Comparison of ENCODE assay signal across 28 cellular contexts in the genomic region with DNA sequence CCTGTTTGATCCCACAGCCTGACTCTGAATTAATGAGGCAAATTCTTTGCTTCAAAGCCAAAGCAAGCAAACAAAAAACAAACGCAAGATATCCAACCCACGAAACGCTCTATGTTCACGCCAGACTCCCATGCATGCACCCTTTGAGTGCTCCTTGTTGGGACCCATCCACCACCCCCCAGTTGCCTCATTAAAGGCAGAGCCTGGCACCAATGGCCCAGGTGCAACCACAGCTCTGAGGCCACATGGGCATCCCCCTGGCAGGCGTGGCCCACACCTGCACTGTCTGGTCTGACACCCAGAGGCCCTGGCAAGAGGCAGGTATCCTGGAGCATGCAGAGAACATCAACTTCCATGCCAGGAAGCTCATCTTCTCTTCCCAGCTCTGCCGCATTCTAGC. TPM values are rescaled to one million over a fixed set of nuclear protein-coding genes. Genes with fewer than 3 reads are reported as not detected.
A peak's percentile ranks its signal among the peaks of the same experiment; 100 is the strongest.
DNase-seq lines count a peak whose midpoint lies in the region; ATAC-seq and TF ChIP-seq lines count a peak whose summit lies in the region.
"Had no signal": no experiment of that assay in that cellular context is flagged by ENCODE, and none has a peak within 500 bp of the region (broad histone marks: within the 10 kb centered on the region; RNA-seq: fewer than 3 reads in every experiment).

No MANE protein-coding gene starts in this region.

- no peak for ATAC-seq in GM18498 (IDR thresholded peaks at IDR 0.05; ENCODE audit: unreplicated experiment)
- no peak for ATAC-seq in HG03432 (IDR thresholded peaks at IDR 0.05; ENCODE audit: unreplicated experiment)
- ATAC-seq: A549, GM12878 had no signal

- no peak overlapping the region for H3K4me2 ChIP-seq in neuronal stem cell (ENCODE audit: insufficient read depth, low read length, poor library complexity, severe bottlenecking)
- H3K4me2 ChIP-seq: A549, BLaER1 had no signal

- intact Hi-C loops in sigmoid colon (cut with DNase I), result no loop called here

- H2AK5ac ChIP-seq in neuronal stem cell (ENCODE audit: low read depth, low read length), result no peak overlapping the region

- peak overlapping the region; percentile 86 for H3K27ac ChIP-seq in HL-60 (replicated peaks)
- no peak overlapping the region for H3K27ac ChIP-seq in neuronal stem cell (replicated peaks; ENCODE audit: low read length)
- no peak overlapping the region for H3K27ac ChIP-seq in sigmoid colon
- H3K27ac ChIP-seq: 22Rv1, BLaER1 had no signal

- H3K9me3 ChIP-seq in neuronal stem cell (replicated peaks in 1 of 2; ENCODE audit: control insufficient read depth in 2 of 2, insufficient read depth in 1 of 2, low read depth in 1 of 2, low read length in 2 of 2) (peaks cover 2 to 7% of the 10 kb centered on the region in 2 donors), sigmoid colon (peaks cover 0 to 2% (median under 1%) of the 10 kb centered on the region in 4 donors)
- H3K9me3 ChIP-seq: A549, BE2C had no signal

- H3K27me3 ChIP-seq in HL-60 (ENCODE audit: insufficient read depth, poor library complexity, severe bottlenecking) (no peaks in the 10 kb centered on the region), neuronal stem cell (ENCODE audit: control insufficient read depth in 3 of 3, insufficient read depth in 3 of 3, low read depth in 1 of 3, low read length in 3 of 3) (no peaks in the 10 kb centered on the region), sigmoid colon (peaks cover 0 to 33% (median 13%) of the 10 kb centered on the region in 3 donors)
- H3K27me3 ChIP-seq: BE2C, BLaER1 had no signal

- peak overlapping the region; percentile 20 for H4K8ac ChIP-seq in neuronal stem cell (ENCODE audit: low read depth, low read length)

- no peak for DNase-seq in HL-60 (ENCODE audit: low read depth in 1 of 2, low spot score in 1 of 2)
- DNase-seq in mesenteric fat pad (ENCODE audit: low spot score), result peak; percentile 69
- DNase-seq in neuronal stem cell (ENCODE audit: low spot score), result no peak
- DNase-seq in sigmoid colon, result peak; percentile 35
- DNase-seq in AG08395 (ENCODE audit: low spot score), result no peak
- no peak for DNase-seq in NCI-H446 (lab: John Stamatoyannopoulos, UW)
- DNase-seq: BE2C; C1 segment of cervical spinal cord; CD4-positive, alpha-beta memory T cell; CD4-positive, CD25-positive, alpha-beta regulatory T cell; CD8-positive, alpha-beta memory T cell; COR-L47; DMS 273 treated with DMSO at 0.1 percent for 48 hours; DMS153; DMS53; DMS79; DND-41; EL; GDM1 had no signal

- H2BK120ac ChIP-seq in neuronal stem cell (ENCODE audit: low read depth, low read length), result no peak overlapping the region

- H3K36me3 ChIP-seq in neuronal stem cell (replicated peaks in 1 of 2; ENCODE audit: control insufficient read depth in 2 of 2, insufficient read depth in 2 of 2, low read length in 2 of 2) (no peaks in the 10 kb centered on the region), sigmoid colon (no peaks in the 10 kb centered on the region)
- H3K36me3 ChIP-seq: BE2C, BLaER1 had no signal

- H2BK12ac ChIP-seq in neuronal stem cell (ENCODE audit: low read length), result no peak overlapping the region

- peaks cover 0 to 10% of the 10 kb centered on the region in 2 donors for H3K4me1 ChIP-seq in neuronal stem cell (ENCODE audit: control insufficient read depth in 2 of 2, insufficient read depth in 1 of 2, low read depth in 1 of 2, low read length in 2 of 2)
- H3K4me1 ChIP-seq in sigmoid colon, result no peaks in the 10 kb centered on the region
- H3K4me1 ChIP-seq: BE2C had no signal

- no peak overlapping the region for H2BK15ac ChIP-seq in neuronal stem cell (ENCODE audit: low read length)

- no peak overlapping the region for H2BK5ac ChIP-seq in neuronal stem cell (ENCODE audit: low read length)

- H3K4me3 ChIP-seq in HL-60 (replicated peaks; ENCODE audit: insufficient read depth, low read length) (no peak overlapping the region), neuronal stem cell (ENCODE audit: low read length in 2 of 2) (no peak overlapping the region), sigmoid colon (no peak overlapping the region)
- H3K4me3 ChIP-seq: A549, BLaER1, GM12878 had no signal

- no peaks in the 10 kb centered on the region for H3K79me1 ChIP-seq in neuronal stem cell (ENCODE audit: low read depth, low read length)

- no peak for TF ChIP-seq POLR2A in sigmoid colon (IDR thresholded peaks at IDR 0.05)

- no peak overlapping the region for H3K14ac ChIP-seq in neuronal stem cell (ENCODE audit: low read length)

- H3K9ac ChIP-seq in neuronal stem cell (ENCODE audit: low read depth, low read length, poor library complexity), result no peak overlapping the region
- H3K9ac ChIP-seq: BLaER1 had no signal

- no peak overlapping the region for H4K91ac ChIP-seq in neuronal stem cell (ENCODE audit: low read depth, low read length, poor library complexity)

- no peak overlapping the region for H2AFZ ChIP-seq in neuronal stem cell (ENCODE audit: low read length)

- WGBS in neuronal stem cell (ENCODE audit: extremely low coverage in 2 of 2, insufficient read length in 2 of 2, insufficient replicate concordance in 1 of 2), 2 donors, result no CpG with 5 or more reads among the region's 6 CpGs
- WGBS in sigmoid colon, 2 donors, result 29 to 52% methylated on average over 6 of the region's 6 CpGs

- no peak overlapping the region for H3K23ac ChIP-seq in neuronal stem cell (ENCODE audit: low read depth, low read length, poor library complexity)

- H3K4ac ChIP-seq in neuronal stem cell (ENCODE audit: low read length), result no peak overlapping the region

- no peak for TF ChIP-seq EP300 in sigmoid colon (IDR thresholded peaks at IDR 0.05)

- TF ChIP-seq CTCF in HL-60 (IDR thresholded peaks at IDR 0.05; ENCODE audit: insufficient read depth, low read length) (no peak), sigmoid colon (IDR thresholded peaks at IDR 0.05) (no peak)

- no peak overlapping the region for H3K18ac ChIP-seq in neuronal stem cell (ENCODE audit: low read length)

RNA-seq across cellular contexts. Expression of a gene that starts 1.1 kb away (rescaled TPM):
- total RNA-seq in mesenteric fat pad, result 7.0 TPM
- polyA plus RNA-seq in neuronal stem cell (2013, experiment 1 of 2), result not detected
- polyA plus RNA-seq in neuronal stem cell (2013, experiment 2 of 2), result not detected
- total RNA-seq in sigmoid colon, result not detected
- under 1 TPM in 2 of 3 donors, not detected in 1; 0.44 to 0.60 TPM for polyA plus RNA-seq in sigmoid colon
- total RNA-seq: Daoy, G401 had no signal
- polyA plus RNA-seq: A549 had no signal

RNA-seq across cellular contexts. Expression of a gene that starts 58.0 kb away (rescaled TPM):
- not detected for total RNA-seq in mesenteric fat pad
- 0.38 TPM for polyA plus RNA-seq in neuronal stem cell (2013, experiment 1 of 2)
- polyA plus RNA-seq in neuronal stem cell (2013, experiment 2 of 2), result 0.36 TPM
- not detected for total RNA-seq in sigmoid colon
- under 1 TPM in 1 of 3 donors, not detected in 2; 0.51 TPM for polyA plus RNA-seq in sigmoid colon
- total RNA-seq: CD4-positive, alpha-beta memory T cell; CD4-positive, CD25-positive, alpha-beta regulatory T cell; CD8-positive, alpha-beta memory T cell; GM12878 had no signal
- polyA plus RNA-seq: CD14-positive monocyte; CD4-positive, alpha-beta memory T cell; CD4-positive, CD25-positive, alpha-beta regulatory T cell; CD8-positive, alpha-beta memory T cell had no signal

Comparison
In these comparisons a context has a peak if more than half of its experiments do, and no peak if none do; other contexts are left out.
1. DNase-seq: peak in mesenteric fat pad (single experiment) and sigmoid colon (single experiment); none in HL-60 (0 of 2), neuronal stem cell (single experiment), AG08395 (single experiment) and NCI-H446 (0 of 2).